20 cellular contexts compared by ENCODE assay signal in genomic region chr3:4823385-4823784, GRCh38.
DNase-seq lines count a peak whose midpoint lies in the region; ATAC-seq, FAIRE-seq and TF ChIP-seq lines count a peak whose summit lies in the region.
"Had no signal": no experiment of that assay in that cellular context is flagged by ENCODE, and none has a peak within 500 bp of the region (broad histone marks: within the 10 kb centered on the region; RNA-seq: fewer than 3 reads in every experiment).

No MANE protein-coding gene starts in this region.

- CTCF ChIA-PET in CD8-positive, alpha-beta T cell (lab: Charles Lee), result interaction anchor here (1.2 to 3.0 kb wide), 4 partner anchors 156 to 232 kb away, joined by 3 to 24 read pairs (median 8); partner anchors contain the start of gene BHLHE40

- no peak for DNase-seq in T-helper 1 cell
- no peak for DNase-seq in CD8-positive, alpha-beta T cell
- DNase-seq in natural killer cell, result no peak
- DNase-seq in frontal cortex (ENCODE audit: low spot score in 2 of 2), result no peak
- no peak for DNase-seq in KG1 (lab: John Stamatoyannopoulos, UW)
- no peak for DNase-seq in T1000 (lab: John Stamatoyannopoulos, UW)
- DNase-seq: activated T-cell treated with anti-CD3 and anti-CD28 coated beads for 4 hours, adrenal gland, colonic mucosa, DND-41, NCI-H1105, NCI-H2081, NCI-H82, psoas muscle had no signal

- peaks cover 85% of the 10 kb centered on the region for H3K4me1 Mint-ChIP-seq in T-helper 1 cell treated with Interleukin-12 subunit alpha and Interleukin-12 subunit beta and Interleukin-4 antibody, amounts not matched to agents 30 μg/mL and 1 μg/mL, for 36 hours (ENCODE audit: low read depth)
- peaks cover 80% of the 10 kb centered on the region for H3K4me1 Mint-ChIP-seq in CD8-positive, alpha-beta T cell (ENCODE audit: low read depth)
- peaks cover 92% of the 10 kb centered on the region for H3K4me1 Mint-ChIP-seq in activated naive CD8-positive, alpha-beta T cell (ENCODE audit: low read depth)
- peaks cover 61 to 81% of the 10 kb centered on the region in 2 donors for H3K4me1 Mint-ChIP-seq in natural killer cell

- H3K27me3 ChIP-seq in CD8-positive, alpha-beta T cell (ENCODE audit: insufficient read depth, low read length), result no peaks in the 10 kb centered on the region
- H3K27me3 ChIP-seq: adrenal gland, colonic mucosa had no signal

- FAIRE-seq in frontal cortex (lab: Jason Lieb, UNC), result no peak
- FAIRE-seq: GM12891 had no signal

- intact Hi-C loops in CD8-positive, alpha-beta T cell (cut with DNase I, micrococcal nuclease), result loop anchor here (2.0 to 10.0 kb wide), 6 partner anchors 49 to 371 kb away; no protein-coding TSS in a partner anchor
- intact Hi-C loops in natural killer cell (cut with micrococcal nuclease), result loop anchor here (2.0 kb wide), 1 partner anchor 65 kb away; no protein-coding TSS in a partner anchor

- no peaks in the 10 kb centered on the region for H3K36me3 ChIP-seq in CD8-positive, alpha-beta T cell (ENCODE audit: insufficient read depth, low read length)
- H3K36me3 ChIP-seq: colonic mucosa had no signal

- H3K9me3 ChIP-seq in CD8-positive, alpha-beta T cell (ENCODE audit: low read length), result no peaks in the 10 kb centered on the region
- H3K9me3 ChIP-seq: adrenal gland, colonic mucosa, psoas muscle, thoracic aorta had no signal

- ATAC-seq in CD8-positive, alpha-beta T cell, result no peak
- ATAC-seq in natural killer cell, result no peak

- no peaks in the 10 kb centered on the region for H3K27me3 Mint-ChIP-seq in T-helper 1 cell treated with Interleukin-12 subunit alpha and Interleukin-12 subunit beta and Interleukin-4 antibody, amounts not matched to agents 30 μg/mL and 1 μg/mL, for 36 hours (ENCODE audit: low read depth)
- no peaks in the 10 kb centered on the region for H3K27me3 Mint-ChIP-seq in CD8-positive, alpha-beta T cell (ENCODE audit: low read depth)
- H3K27me3 Mint-ChIP-seq in activated naive CD8-positive, alpha-beta T cell, result no peaks in the 10 kb centered on the region
- no peaks in the 10 kb centered on the region for H3K27me3 Mint-ChIP-seq in natural killer cell (ENCODE audit: low read depth in 2 of 2)

- H3K9me3 Mint-ChIP-seq in T-helper 1 cell treated with Interleukin-12 subunit alpha and Interleukin-12 subunit beta and Interleukin-4 antibody, amounts not matched to agents 30 μg/mL and 1 μg/mL, for 36 hours, result peaks cover 3% of the 10 kb centered on the region
- H3K9me3 Mint-ChIP-seq in CD8-positive, alpha-beta T cell, result no peaks in the 10 kb centered on the region
- no peaks in the 10 kb centered on the region for H3K9me3 Mint-ChIP-seq in activated naive CD8-positive, alpha-beta T cell (ENCODE audit: low read depth)
- H3K9me3 Mint-ChIP-seq in natural killer cell, result no peaks in the 10 kb centered on the region

- POLR2A ChIA-PET in CD8-positive, alpha-beta T cell (lab: Charles Lee), result interaction anchor here (2.7 kb wide), 1 partner anchor 10 kb away, joined by 13 read pairs; no protein-coding TSS in a partner anchor

- no peak for TF ChIP-seq CTCF in CD8-positive, alpha-beta T cell (IDR thresholded peaks at IDR 0.05)
- no peak for TF ChIP-seq CTCF in natural killer cell (IDR thresholded peaks at IDR 0.05)

- peaks cover 78% of the 10 kb centered on the region for H3K36me3 Mint-ChIP-seq in T-helper 1 cell treated with Interleukin-12 subunit alpha and Interleukin-12 subunit beta and Interleukin-4 antibody, amounts not matched to agents 30 μg/mL and 1 μg/mL, for 36 hours (ENCODE audit: low read depth)
- H3K36me3 Mint-ChIP-seq in CD8-positive, alpha-beta T cell, result peaks cover 24% of the 10 kb centered on the region
- peaks cover 36% of the 10 kb centered on the region for H3K36me3 Mint-ChIP-seq in activated naive CD8-positive, alpha-beta T cell
- H3K36me3 Mint-ChIP-seq in natural killer cell, result no peaks in the 10 kb centered on the region

- no peak overlapping the region for H3K4me3 ChIP-seq in CD8-positive, alpha-beta T cell (ENCODE audit: low read depth, low read length)
- H3K4me3 ChIP-seq: adrenal gland, colonic mucosa, lung, psoas muscle, thoracic aorta had no signal

- peak overlapping the region; percentile 99 for H3K27ac Mint-ChIP-seq in T-helper 1 cell treated with Interleukin-12 subunit alpha and Interleukin-12 subunit beta and Interleukin-4 antibody, amounts not matched to agents 30 μg/mL and 1 μg/mL, for 36 hours
- H3K27ac Mint-ChIP-seq in CD8-positive, alpha-beta T cell, result peak overlapping the region; percentile 75
- peak overlapping the region; percentile 97 for H3K27ac Mint-ChIP-seq in activated naive CD8-positive, alpha-beta T cell
- H3K27ac Mint-ChIP-seq in natural killer cell, result peak overlapping the region; percentile 59 to 97

- peak overlapping the region; percentile 26 for H3K4me3 Mint-ChIP-seq in T-helper 1 cell treated with Interleukin-12 subunit alpha and Interleukin-12 subunit beta and Interleukin-4 antibody, amounts not matched to agents 30 μg/mL and 1 μg/mL, for 36 hours
- H3K4me3 Mint-ChIP-seq in CD8-positive, alpha-beta T cell, result no peak overlapping the region
- peak overlapping the region; percentile 17 for H3K4me3 Mint-ChIP-seq in activated naive CD8-positive, alpha-beta T cell
- no peak overlapping the region for H3K4me3 Mint-ChIP-seq in natural killer cell

- no peak overlapping the region for H3K27ac ChIP-seq in CD8-positive, alpha-beta T cell (ENCODE audit: low read depth, low read length)
- H3K27ac ChIP-seq: 22Rv1, colonic mucosa, thoracic aorta had no signal

- H3K4me1 ChIP-seq in CD8-positive, alpha-beta T cell (ENCODE audit: insufficient read depth, low read length), result peaks cover 74% of the 10 kb centered on the region

Comparison
In these comparisons a context has a peak if more than half of its experiments do, and no peak if none do; other contexts are left out.
1. H3K4me3 Mint-ChIP-seq: peak in T-helper 1 cell treated with Interleukin-12 subunit alpha and Interleukin-12 subunit beta and Interleukin-4 antibody, amounts not matched to agents 30 μg/mL and 1 μg/mL, for 36 hours (single experiment) and activated naive CD8-positive, alpha-beta T cell (single experiment); none in CD8-positive, alpha-beta T cell (single experiment) and natural killer cell (single experiment).
2. Peak in every context shown above with its lines, with median percentiles within 50 percentile points of each other: H3K27ac Mint-ChIP-seq.